21 cellular contexts compared by ENCODE assay signal in the genomic region with DNA sequence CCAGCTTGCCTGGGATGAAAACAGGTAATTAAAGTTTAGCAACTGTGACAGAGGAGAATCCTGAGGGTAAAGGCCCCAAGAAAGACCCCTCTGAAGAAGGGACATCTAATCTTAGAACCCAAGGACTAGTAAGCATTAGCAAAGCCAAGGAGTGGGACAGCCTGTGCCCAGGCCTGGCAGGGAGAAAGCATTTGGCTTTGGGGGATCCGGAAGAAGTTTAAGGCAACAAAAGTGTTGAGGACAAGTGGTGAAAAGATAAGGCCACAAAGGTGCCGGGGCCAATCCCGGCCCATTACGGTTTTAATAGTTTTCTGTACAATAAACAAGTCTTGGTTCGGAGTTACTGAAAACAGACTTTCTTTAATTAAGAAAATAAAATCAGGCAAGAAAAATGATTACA.
DNase-seq lines count a peak whose midpoint lies in the region; ATAC-seq and TF ChIP-seq lines count a peak whose summit lies in the region.
"Had no signal": no experiment of that assay in that cellular context is flagged by ENCODE, and none has a peak within 500 bp of the region (broad histone marks: within the 10 kb centered on the region; RNA-seq: fewer than 3 reads in every experiment).

No MANE protein-coding gene starts in this region.

- intact Hi-C loops in heart left ventricle (cut with DNase I): no loop called here
- intact Hi-C loops in left ventricle myocardium superior (cut with micrococcal nuclease): no loop called here
- intact Hi-C loops in esophagus squamous epithelium (cut with DNase I): no loop called here
- intact Hi-C loops in sigmoid colon (cut with DNase I): no loop called here
- intact Hi-C loops in uterus (cut with DNase I; ENCODE audit: low total_unique reads): no loop called here

- no peak for TF ChIP-seq CTCF in heart left ventricle (IDR thresholded peaks at IDR 0.05)
- no peak for TF ChIP-seq CTCF in esophagus squamous epithelium (IDR thresholded peaks at IDR 0.05)
- no peak for TF ChIP-seq CTCF in sigmoid colon (IDR thresholded peaks at IDR 0.05)
- no peak for TF ChIP-seq CTCF in uterus (IDR thresholded peaks at IDR 0.05)
- TF ChIP-seq CTCF in SK-N-SH (IDR thresholded peaks at IDR 0.05): no peak

- H3K79me2 ChIP-seq in SK-N-SH (ENCODE audit: insufficient read depth): no peaks in the 10 kb centered on the region

- no peak overlapping the region for H3K9ac ChIP-seq in SK-N-SH

- TF ChIP-seq RAD21 in SK-N-SH (IDR thresholded peaks at IDR 0.05; ENCODE audit: low read length): no peak

- TF ChIP-seq POLR2A in heart left ventricle (IDR thresholded peaks at IDR 0.05) (no peak), esophagus squamous epithelium (IDR thresholded peaks at IDR 0.05) (no peak), sigmoid colon (IDR thresholded peaks at IDR 0.05) (no peak), uterus (IDR thresholded peaks at IDR 0.05) (no peak)

- ATAC-seq in heart left ventricle (no peak), left ventricle myocardium superior (no peak), GM19023 (IDR thresholded peaks at IDR 0.05; ENCODE audit: unreplicated experiment) (no peak)
- ATAC-seq: naive thymus-derived CD4-positive, alpha-beta T cell had no signal

- H3K27me3 ChIP-seq in heart left ventricle (no peaks in the 10 kb centered on the region), esophagus squamous epithelium (no peaks in the 10 kb centered on the region), sigmoid colon (no peaks in the 10 kb centered on the region), uterus (no peaks in the 10 kb centered on the region), SK-N-SH (ENCODE audit: insufficient read depth) (no peaks in the 10 kb centered on the region)
- H3K27me3 ChIP-seq: BE2C had no signal

- POLR2A ChIA-PET in SK-N-SH (lab: Yijun Ruan, JAX): no interaction called here

- H3K4me3 ChIP-seq in heart left ventricle: no peak overlapping the region
- no peak overlapping the region for H3K4me3 ChIP-seq in esophagus squamous epithelium
- no peak overlapping the region for H3K4me3 ChIP-seq in sigmoid colon
- no peak overlapping the region for H3K4me3 ChIP-seq in uterus
- no peak overlapping the region for H3K4me3 ChIP-seq in SK-N-SH (ENCODE audit: low read depth in 2 of 2, low read length in 1 of 2)

- H3K27ac ChIP-seq in heart left ventricle: peak overlapping the region; percentile 60 to 90 (median 78)
- peak overlapping the region; percentile 29 to 84 (median 80) for H3K27ac ChIP-seq in esophagus squamous epithelium
- peak overlapping the region; percentile 57 to 80 (median 76) for H3K27ac ChIP-seq in sigmoid colon
- H3K27ac ChIP-seq in uterus: peak overlapping the region; percentile 66 to 78
- no peak overlapping the region; a peak in 1 of 4 replicates for H3K27ac ChIP-seq in SK-N-SH (ENCODE audit: low read depth in 2 of 2, low read length in 1 of 2)
- H3K27ac ChIP-seq: HL-60 had no signal

- DNase-seq in heart left ventricle (no peak), left ventricle myocardium superior (no peak), esophagus squamous epithelium (lab: John Stamatoyannopoulos, UW) (no peak), sigmoid colon (no peak), uterus (no peak), SK-N-SH (no peak), NCI-H2171 treated with DMSO at 0.1 percent for 48 hours (lab: John Stamatoyannopoulos, UW) (no peak)
- DNase-seq: 8988T; activated CD4-positive, alpha-beta T cell treated with anti-CD3 and anti-CD28 coated beads, Interleukin-2, amount 50 U/mL, for 48 hours; activated naive CD4-positive, alpha-beta T cell treated with anti-CD3 and anti-CD28 coated beads for 36 hours; activated T-cell treated with anti-CD3 and anti-CD28 coated beads, Interleukin-2, amount 50 U/mL, for 1 hour; BE2C; cortex of kidney; erythroblast; naive thymus-derived CD4-positive, alpha-beta T cell; NCI-H187; NK-92 treated with Interleukin-12 subunit alpha and Interleukin-12 subunit beta, amount 100 ng/mL, for 24 hours; stimulated activated naive CD4-positive, alpha-beta T cell; SW 1271 had no signal

- no peak overlapping the region for H2AFZ ChIP-seq in SK-N-SH (ENCODE audit: low read depth)

- no peaks in the 10 kb centered on the region for H3K9me2 ChIP-seq in SK-N-SH

- H3K9me3 ChIP-seq in heart left ventricle (no peaks in the 10 kb centered on the region), esophagus squamous epithelium (no peaks in the 10 kb centered on the region), sigmoid colon (no peaks in the 10 kb centered on the region), uterus (no peaks in the 10 kb centered on the region), SK-N-SH (no peaks in the 10 kb centered on the region)
- H3K9me3 ChIP-seq: BE2C had no signal

- no peak for TF ChIP-seq EP300 in sigmoid colon (IDR thresholded peaks at IDR 0.05)
- TF ChIP-seq EP300 in SK-N-SH (IDR thresholded peaks at IDR 0.05; ENCODE audit: borderline replicate concordance in 1 of 2, low read depth in 1 of 2, low read length in 1 of 2): no peak

- no peaks in the 10 kb centered on the region for H4K20me1 ChIP-seq in SK-N-SH (ENCODE audit: insufficient read depth)

- H3K4me2 ChIP-seq in SK-N-SH: no peak overlapping the region

- WGBS in heart left ventricle, 4 donors: 53 to 69% (median 62%) methylated on average over 5 of the region's 5 CpGs
- 86 to 89% methylated on average over 5 of the region's 5 CpGs for WGBS in esophagus squamous epithelium, 2 donors
- 33 to 72% methylated on average over 5 of the region's 5 CpGs for WGBS in sigmoid colon, 2 donors
- WGBS in SK-N-SH (ENCODE audit: low lambda C conversion rate): 91% methylated on average over 5 of the region's 5 CpGs

- H3K36me3 ChIP-seq in heart left ventricle (no peaks in the 10 kb centered on the region), esophagus squamous epithelium (peaks cover 0 to 1% (median 0%) of the 10 kb centered on the region in 3 donors), sigmoid colon (no peaks in the 10 kb centered on the region), uterus (no peaks in the 10 kb centered on the region), SK-N-SH (replicated peaks in 1 of 2; ENCODE audit: control insufficient read depth in 1 of 2, insufficient read depth in 2 of 2, low read length in 1 of 2) (no peaks in the 10 kb centered on the region)
- H3K36me3 ChIP-seq: BE2C had no signal

- H3F3A ChIP-seq in SK-N-SH (replicated peaks; ENCODE audit: insufficient read depth): peaks cover 10% of the 10 kb centered on the region

- CTCF ChIA-PET in SK-N-SH (lab: Yijun Ruan, JAX): interaction anchor here (0.6 to 1.0 kb wide), 2 partner anchors 400 to 665 kb away, joined by 3 read pairs; no protein-coding TSS in a partner anchor

- H3K4me1 ChIP-seq in heart left ventricle (peaks cover 17 to 100% (median 92%) of the 10 kb centered on the region in 12 donors), esophagus squamous epithelium (peaks cover 57 to 99% (median 65%) of the 10 kb centered on the region in 3 donors), sigmoid colon (peaks cover 0 to 75% (median 60%) of the 10 kb centered on the region in 4 donors), uterus (peaks cover 5 to 12% of the 10 kb centered on the region in 2 donors), SK-N-SH (ENCODE audit: control insufficient read depth in 1 of 2, insufficient read depth in 2 of 2, low read depth in 1 of 2, low read length in 1 of 2) (peaks cover 21 to 42% of the 10 kb centered on the region in 2 experiments; a peak in 3 of 4 replicates)

TF ChIP-seq in SK-N-SH, 30 proteins besides CTCF, POLR2A, EP300 and RAD21:
- TF ChIP-seq, protein P1, sequence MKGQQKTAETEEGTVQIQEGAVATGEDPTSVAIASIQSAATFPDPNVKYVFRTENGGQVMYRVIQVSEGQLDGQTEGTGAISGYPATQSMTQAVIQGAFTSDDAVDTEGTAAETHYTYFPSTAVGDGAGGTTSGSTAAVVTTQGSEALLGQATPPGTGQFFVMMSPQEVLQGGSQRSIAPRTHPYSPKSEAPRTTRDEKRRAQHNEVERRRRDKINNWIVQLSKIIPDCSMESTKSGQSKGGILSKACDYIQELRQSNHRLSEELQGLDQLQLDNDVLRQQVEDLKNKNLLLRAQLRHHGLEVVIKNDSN (IDR thresholded peaks at IDR 0.05; ENCODE audit: borderline replicate concordance, low read depth): no peak

Comparison
In these comparisons a context has a peak if more than half of its experiments do, and no peak if none do; other contexts are left out.
1. H3K27ac ChIP-seq: peak in heart left ventricle (12 of 12), esophagus squamous epithelium (4 of 4), sigmoid colon (4 of 4) and uterus (2 of 2); none in SK-N-SH (0 of 2).